Comparison of ENCODE assay signal across 1 cellular context in the genomic region with DNA sequence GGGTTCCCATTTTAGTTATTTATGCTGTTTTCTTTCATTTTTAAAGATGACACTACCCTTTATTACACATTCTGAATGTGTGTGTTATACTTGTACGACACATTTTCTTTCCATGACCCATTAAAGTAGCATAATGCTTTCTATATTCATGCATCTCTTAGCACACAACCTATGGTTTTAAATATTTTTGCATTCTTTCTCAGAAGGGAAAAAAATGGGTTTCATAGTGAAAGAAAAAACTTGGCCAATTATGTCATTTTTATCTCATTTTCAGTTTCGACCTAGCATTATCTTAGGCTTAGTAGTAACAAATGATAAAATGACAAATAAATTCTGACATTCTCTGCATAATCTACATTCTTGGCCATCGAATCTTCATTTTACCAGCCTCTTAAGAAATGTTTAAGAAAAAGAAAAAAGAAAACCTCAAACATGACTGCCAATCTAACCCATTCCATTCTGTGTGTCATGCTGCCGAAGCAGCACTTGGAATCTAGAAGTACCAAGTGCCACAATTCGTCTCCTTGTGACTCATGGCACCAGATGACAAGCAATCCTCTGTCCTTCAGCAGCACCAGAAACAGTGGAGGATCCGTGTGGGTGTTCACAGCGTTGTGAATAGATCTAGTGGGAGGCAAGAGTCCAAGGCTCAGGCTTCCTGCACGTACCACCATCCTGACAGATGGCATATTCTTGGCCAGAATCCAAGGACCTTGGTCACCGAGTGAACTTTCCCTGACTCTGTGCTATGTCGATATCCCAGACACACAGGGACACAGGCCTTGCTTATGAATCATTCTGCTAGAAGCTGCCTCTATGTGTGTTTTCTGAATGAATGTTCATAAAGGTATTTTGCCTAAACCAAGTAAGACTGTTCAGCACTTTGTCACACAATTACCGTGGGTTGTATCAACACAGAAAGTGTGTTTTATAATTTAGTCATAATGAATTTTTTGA.
TF ChIP-seq lines count a peak whose summit lies in the region.

No MANE protein-coding gene starts in this region.

TF ChIP-seq in HepG2, 621 proteins besides CTCF, POLR2A, EP300 and RAD21 (continued from another document and continues in another):
- TF ChIP-seq, protein P1, sequence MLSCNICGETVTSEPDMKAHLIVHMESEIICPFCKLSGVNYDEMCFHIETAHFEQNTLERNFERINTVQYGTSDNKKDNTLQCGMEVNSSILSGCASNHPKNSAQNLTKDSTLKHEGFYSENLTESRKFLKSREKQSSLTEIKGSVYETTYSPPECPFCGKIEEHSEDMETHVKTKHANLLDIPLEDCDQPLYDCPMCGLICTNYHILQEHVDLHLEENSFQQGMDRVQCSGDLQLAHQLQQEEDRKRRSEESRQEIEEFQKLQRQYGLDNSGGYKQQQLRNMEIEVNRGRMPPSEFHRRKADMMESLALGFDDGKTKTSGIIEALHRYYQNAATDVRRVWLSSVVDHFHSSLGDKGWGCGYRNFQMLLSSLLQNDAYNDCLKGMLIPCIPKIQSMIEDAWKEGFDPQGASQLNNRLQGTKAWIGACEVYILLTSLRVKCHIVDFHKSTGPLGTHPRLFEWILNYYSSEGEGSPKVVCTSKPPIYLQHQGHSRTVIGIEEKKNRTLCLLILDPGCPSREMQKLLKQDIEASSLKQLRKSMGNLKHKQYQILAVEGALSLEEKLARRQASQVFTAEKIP (CRISPR knock-in tag; IDR thresholded peaks at IDR 0.05; ENCODE audit: borderline replicate concordance): no peak
- TF ChIP-seq IKZF4 (CRISPR knock-in tag; IDR thresholded peaks at IDR 0.05; ENCODE audit: borderline replicate concordance, low read depth, not compliant biosample characterization) (no peak), RBAK (CRISPR knock-in tag; IDR thresholded peaks at IDR 0.05) (peak; percentile 68; the same call in 1 of the 2 replicates), KDM6A (CRISPR knock-in tag; IDR thresholded peaks at IDR 0.05; ENCODE audit: low read depth) (peak; percentile 83), ZNF383 (CRISPR knock-in tag; IDR thresholded peaks at IDR 0.05; ENCODE audit: borderline replicate concordance) (no peak), PAWR (CRISPR knock-in tag; IDR thresholded peaks at IDR 0.05; ENCODE audit: borderline replicate concordance) (no peak), MEIS1 (CRISPR knock-in tag; IDR thresholded peaks at IDR 0.05; ENCODE audit: borderline replicate concordance) (peak; percentile 98), HDAC1 (CRISPR knock-in tag; IDR thresholded peaks at IDR 0.05) (peak; percentile 90), ZFP90 (CRISPR knock-in tag; IDR thresholded peaks at IDR 0.05; ENCODE audit: borderline replicate concordance) (no peak), POLR2G (IDR thresholded peaks at IDR 0.05; ENCODE audit: low read depth, low read length) (no peak), ZNF354B (CRISPR knock-in tag; IDR thresholded peaks at IDR 0.05) (no peak), ZNF558 (CRISPR knock-in tag; IDR thresholded peaks at IDR 0.05; ENCODE audit: borderline replicate concordance) (no peak), KDM5B (CRISPR knock-in tag; IDR thresholded peaks at IDR 0.05; ENCODE audit: borderline replicate concordance) (no peak), NFE2L2 (IDR thresholded peaks at IDR 0.05; ENCODE audit: low read length) (no peak), MEF2D (CRISPR knock-in tag; IDR thresholded peaks at IDR 0.05) (peak; percentile 89), RORA (CRISPR knock-in tag; IDR thresholded peaks at IDR 0.05) (no peak), CAMTA2 (CRISPR knock-in tag; IDR thresholded peaks at IDR 0.05; ENCODE audit: borderline replicate concordance) (no peak), SKI (IDR thresholded peaks at IDR 0.05; ENCODE audit: partially characterized antibody) (peak; percentile 74), AHR (CRISPR knock-in tag; IDR thresholded peaks at IDR 0.05) (no peak), NCOR1 (IDR thresholded peaks at IDR 0.05; ENCODE audit: borderline replicate concordance, low read length) (peak; percentile 59; the same call in 1 of the 2 replicates), ZNF224 (CRISPR knock-in tag; IDR thresholded peaks at IDR 0.05) (no peak), ZNF501 (CRISPR knock-in tag; IDR thresholded peaks at IDR 0.05) (no peak; the same call in 1 of the 2 replicates), NR2C2 (CRISPR knock-in tag; IDR thresholded peaks at IDR 0.05; ENCODE audit: borderline replicate concordance) (no peak; the same call in 1 of the 2 replicates), ZBTB20 (CRISPR knock-in tag; IDR thresholded peaks at IDR 0.05; ENCODE audit: borderline replicate concordance, low read depth) (peak; percentile 87; the same call in 1 of the 2 replicates), SRF (IDR thresholded peaks at IDR 0.05; ENCODE audit: low read depth, low read length) (no peak), ZNF724P (CRISPR knock-in tag; IDR thresholded peaks at IDR 0.05; ENCODE audit: borderline replicate concordance) (no peak), ZNF614 (CRISPR knock-in tag; IDR thresholded peaks at IDR 0.05; ENCODE audit: borderline replicate concordance) (peak; percentile 96), NFYC (CRISPR knock-in tag; IDR thresholded peaks at IDR 0.05) (no peak; the same call in 1 of the 2 replicates), HNRNPK (IDR thresholded peaks at IDR 0.05; ENCODE audit: low read depth, low read length, poor library complexity, severe bottlenecking) (no peak), ZNF451 (CRISPR knock-in tag; IDR thresholded peaks at IDR 0.05) (0 out of 2 replicates have a peak, but pooled peaks have one; percentile 53)
- TF ChIP-seq, protein P2, sequence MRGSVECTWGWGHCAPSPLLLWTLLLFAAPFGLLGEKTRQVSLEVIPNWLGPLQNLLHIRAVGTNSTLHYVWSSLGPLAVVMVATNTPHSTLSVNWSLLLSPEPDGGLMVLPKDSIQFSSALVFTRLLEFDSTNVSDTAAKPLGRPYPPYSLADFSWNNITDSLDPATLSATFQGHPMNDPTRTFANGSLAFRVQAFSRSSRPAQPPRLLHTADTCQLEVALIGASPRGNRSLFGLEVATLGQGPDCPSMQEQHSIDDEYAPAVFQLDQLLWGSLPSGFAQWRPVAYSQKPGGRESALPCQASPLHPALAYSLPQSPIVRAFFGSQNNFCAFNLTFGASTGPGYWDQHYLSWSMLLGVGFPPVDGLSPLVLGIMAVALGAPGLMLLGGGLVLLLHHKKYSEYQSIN (CRISPR knock-in tag; IDR thresholded peaks at IDR 0.05; ENCODE audit: borderline replicate concordance): no peak
- TF ChIP-seq, protein P3, sequence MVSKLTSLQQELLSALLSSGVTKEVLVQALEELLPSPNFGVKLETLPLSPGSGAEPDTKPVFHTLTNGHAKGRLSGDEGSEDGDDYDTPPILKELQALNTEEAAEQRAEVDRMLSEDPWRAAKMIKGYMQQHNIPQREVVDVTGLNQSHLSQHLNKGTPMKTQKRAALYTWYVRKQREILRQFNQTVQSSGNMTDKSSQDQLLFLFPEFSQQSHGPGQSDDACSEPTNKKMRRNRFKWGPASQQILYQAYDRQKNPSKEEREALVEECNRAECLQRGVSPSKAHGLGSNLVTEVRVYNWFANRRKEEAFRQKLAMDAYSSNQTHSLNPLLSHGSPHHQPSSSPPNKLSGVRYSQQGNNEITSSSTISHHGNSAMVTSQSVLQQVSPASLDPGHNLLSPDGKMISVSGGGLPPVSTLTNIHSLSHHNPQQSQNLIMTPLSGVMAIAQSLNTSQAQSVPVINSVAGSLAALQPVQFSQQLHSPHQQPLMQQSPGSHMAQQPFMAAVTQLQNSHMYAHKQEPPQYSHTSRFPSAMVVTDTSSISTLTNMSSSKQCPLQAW (CRISPR knock-in tag; IDR thresholded peaks at IDR 0.05): peak; percentile 78
- TF ChIP-seq, protein P4, sequence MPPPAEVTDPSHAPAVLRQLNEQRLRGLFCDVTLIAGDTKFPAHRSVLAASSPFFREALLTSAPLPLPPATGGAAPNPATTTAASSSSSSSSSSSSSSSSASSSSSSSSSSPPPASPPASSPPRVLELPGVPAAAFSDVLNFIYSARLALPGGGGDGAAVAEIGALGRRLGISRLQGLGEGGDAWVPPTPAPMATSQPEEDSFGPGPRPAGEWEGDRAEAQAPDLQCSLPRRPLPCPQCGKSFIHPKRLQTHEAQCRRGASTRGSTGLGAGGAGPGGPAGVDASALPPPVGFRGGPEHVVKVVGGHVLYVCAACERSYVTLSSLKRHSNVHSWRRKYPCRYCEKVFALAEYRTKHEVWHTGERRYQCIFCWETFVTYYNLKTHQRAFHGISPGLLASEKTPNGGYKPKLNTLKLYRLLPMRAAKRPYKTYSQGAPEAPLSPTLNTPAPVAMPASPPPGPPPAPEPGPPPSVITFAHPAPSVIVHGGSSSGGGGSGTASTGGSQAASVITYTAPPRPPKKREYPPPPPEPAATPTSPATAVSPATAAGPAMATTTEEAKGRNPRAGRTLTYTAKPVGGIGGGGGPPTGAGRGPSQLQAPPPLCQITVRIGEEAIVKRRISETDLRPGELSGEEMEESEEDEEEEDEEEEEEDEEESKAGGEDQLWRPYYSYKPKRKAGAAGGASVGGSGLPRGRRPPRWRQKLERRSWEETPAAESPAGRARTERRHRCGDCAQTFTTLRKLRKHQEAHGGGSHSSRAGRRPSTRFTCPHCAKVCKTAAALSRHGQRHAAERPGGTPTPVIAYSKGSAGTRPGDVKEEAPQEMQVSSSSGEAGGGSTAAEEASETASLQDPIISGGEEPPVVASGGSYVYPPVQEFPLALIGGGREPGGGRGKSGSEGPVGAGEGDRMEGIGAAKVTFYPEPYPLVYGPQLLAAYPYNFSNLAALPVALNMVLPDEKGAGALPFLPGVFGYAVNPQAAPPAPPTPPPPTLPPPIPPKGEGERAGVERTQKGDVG (CRISPR knock-in tag; IDR thresholded peaks at IDR 0.05; ENCODE audit: borderline replicate concordance): no peak
- TF ChIP-seq, protein P5, sequence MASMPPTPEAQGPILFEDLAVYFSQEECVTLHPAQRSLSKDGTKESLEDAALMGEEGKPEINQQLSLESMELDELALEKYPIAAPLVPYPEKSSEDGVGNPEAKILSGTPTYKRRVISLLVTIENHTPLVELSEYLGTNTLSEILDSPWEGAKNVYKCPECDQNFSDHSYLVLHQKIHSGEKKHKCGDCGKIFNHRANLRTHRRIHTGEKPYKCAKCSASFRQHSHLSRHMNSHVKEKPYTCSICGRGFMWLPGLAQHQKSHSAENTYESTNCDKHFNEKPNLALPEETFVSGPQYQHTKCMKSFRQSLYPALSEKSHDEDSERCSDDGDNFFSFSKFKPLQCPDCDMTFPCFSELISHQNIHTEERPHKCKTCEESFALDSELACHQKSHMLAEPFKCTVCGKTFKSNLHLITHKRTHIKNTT (CRISPR knock-in tag; IDR thresholded peaks at IDR 0.05): no peak
- TF ChIP-seq, protein P6, sequence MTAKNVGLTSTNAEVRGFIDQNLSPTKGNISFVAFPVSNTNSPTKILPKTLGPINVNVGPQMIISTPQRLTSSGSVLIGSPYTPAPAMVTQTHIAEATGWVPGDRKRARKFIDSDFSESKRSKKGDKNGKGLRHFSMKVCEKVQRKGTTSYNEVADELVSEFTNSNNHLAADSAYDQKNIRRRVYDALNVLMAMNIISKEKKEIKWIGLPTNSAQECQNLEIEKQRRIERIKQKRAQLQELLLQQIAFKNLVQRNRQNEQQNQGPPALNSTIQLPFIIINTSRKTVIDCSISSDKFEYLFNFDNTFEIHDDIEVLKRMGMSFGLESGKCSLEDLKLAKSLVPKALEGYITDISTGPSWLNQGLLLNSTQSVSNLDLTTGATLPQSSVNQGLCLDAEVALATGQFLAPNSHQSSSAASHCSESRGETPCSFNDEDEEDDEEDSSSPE (CRISPR knock-in tag; IDR thresholded peaks at IDR 0.05): no peak
- TF ChIP-seq, protein P7, sequence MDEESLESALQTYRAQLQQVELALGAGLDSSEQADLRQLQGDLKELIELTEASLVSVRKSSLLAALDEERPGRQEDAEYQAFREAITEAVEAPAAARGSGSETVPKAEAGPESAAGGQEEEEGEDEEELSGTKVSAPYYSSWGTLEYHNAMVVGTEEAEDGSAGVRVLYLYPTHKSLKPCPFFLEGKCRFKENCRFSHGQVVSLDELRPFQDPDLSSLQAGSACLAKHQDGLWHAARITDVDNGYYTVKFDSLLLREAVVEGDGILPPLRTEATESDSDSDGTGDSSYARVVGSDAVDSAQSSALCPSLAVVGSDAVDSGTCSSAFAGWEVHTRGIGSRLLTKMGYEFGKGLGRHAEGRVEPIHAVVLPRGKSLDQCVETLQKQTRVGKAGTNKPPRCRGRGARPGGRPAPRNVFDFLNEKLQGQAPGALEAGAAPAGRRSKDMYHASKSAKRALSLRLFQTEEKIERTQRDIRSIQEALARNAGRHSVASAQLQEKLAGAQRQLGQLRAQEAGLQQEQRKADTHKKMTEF (CRISPR knock-in tag; IDR thresholded peaks at IDR 0.05): peak; percentile 91
- TF ChIP-seq, protein P8, sequence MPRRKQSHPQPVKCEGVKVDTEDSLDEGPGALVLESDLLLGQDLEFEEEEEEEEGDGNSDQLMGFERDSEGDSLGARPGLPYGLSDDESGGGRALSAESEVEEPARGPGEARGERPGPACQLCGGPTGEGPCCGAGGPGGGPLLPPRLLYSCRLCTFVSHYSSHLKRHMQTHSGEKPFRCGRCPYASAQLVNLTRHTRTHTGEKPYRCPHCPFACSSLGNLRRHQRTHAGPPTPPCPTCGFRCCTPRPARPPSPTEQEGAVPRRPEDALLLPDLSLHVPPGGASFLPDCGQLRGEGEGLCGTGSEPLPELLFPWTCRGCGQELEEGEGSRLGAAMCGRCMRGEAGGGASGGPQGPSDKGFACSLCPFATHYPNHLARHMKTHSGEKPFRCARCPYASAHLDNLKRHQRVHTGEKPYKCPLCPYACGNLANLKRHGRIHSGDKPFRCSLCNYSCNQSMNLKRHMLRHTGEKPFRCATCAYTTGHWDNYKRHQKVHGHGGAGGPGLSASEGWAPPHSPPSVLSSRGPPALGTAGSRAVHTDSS (CRISPR knock-in tag; conservative IDR thresholded peaks at IDR 0.05): no peak
- TF ChIP-seq, protein P9, sequence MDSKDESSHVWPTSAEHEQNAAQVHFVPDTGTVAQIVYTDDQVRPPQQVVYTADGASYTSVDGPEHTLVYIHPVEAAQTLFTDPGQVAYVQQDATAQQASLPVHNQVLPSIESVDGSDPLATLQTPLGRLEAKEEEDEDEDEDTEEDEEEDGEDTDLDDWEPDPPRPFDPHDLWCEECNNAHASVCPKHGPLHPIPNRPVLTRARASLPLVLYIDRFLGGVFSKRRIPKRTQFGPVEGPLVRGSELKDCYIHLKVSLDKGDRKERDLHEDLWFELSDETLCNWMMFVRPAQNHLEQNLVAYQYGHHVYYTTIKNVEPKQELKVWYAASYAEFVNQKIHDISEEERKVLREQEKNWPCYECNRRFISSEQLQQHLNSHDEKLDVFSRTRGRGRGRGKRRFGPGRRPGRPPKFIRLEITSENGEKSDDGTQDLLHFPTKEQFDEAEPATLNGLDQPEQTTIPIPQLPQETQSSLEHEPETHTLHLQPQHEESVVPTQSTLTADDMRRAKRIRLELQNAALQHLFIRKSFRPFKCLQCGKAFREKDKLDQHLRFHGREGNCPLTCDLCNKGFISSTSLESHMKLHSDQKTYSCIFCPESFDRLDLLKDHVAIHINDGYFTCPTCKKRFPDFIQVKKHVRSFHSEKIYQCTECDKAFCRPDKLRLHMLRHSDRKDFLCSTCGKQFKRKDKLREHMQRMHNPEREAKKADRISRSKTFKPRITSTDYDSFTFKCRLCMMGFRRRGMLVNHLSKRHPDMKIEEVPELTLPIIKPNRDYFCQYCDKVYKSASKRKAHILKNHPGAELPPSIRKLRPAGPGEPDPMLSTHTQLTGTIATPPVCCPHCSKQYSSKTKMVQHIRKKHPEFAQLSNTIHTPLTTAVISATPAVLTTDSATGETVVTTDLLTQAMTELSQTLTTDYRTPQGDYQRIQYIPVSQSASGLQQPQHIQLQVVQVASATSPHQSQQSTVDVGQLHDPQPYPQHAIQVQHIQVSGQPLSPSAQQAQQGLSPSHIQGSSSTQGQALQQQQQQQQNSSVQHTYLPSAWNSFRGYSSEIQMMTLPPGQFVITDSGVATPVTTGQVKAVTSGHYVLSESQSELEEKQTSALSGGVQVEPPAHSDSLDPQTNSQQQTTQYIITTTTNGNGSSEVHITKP (CRISPR knock-in tag; IDR thresholded peaks at IDR 0.05; ENCODE audit: low read depth): peak; percentile 94
